In the genomic region with DNA sequence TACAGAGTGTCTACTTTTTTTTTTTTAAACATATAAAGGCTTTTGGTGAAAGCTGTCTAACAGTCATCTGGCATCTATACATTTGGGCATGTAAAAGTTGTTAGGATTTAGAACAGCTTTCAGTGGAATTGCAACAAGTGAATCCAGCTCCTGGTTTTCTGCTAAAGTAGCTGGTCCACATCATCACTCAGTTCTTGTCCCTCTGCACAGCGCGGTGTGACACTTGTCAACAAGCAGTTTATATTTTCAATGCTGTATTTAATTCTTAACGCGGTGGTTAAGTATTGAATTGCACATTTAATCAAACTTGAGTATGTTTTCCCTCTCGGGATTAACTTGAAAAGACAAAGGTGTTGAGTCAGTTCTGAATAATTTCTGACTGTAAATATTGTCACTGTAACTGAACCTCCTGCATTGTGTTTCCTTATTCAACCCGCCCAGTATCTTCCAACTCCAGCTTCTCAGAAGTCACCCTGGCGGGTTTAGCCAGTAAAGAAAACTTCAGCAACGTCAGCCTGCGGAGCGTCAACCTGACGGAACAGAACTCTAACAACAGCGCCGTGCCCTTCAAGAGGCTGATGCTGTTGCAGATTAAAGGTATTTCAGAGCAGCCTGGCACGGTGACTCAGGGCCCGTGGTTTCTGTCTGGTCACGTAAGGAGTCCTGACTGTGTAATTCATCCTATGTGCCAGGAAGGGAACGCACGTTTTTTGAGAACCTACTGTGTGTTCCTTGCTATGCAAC, we compare ENCODE assay signal across 1 cellular context.
TF ChIP-seq lines count a peak whose summit lies in the region.
"Not testable (repeated sequence)": the region's sequence is repeated elsewhere in the genome, so short reads cannot be mapped to it uniquely, and the experiment has no call there.

No MANE protein-coding gene starts in this region.

TF ChIP-seq in A549, 52 proteins besides CTCF, POLR2A, EP300 and RAD21:
- 0 out of 2 replicates have a peak, but pooled peaks have one; percentile 22 for TF ChIP-seq JUNB (IDR thresholded peaks at IDR 0.05)
- peak; percentile 11 for TF ChIP-seq MAFK (IDR thresholded peaks at IDR 0.05; ENCODE audit: partially characterized antibody)
- not testable (repeated sequence) for TF ChIP-seq FOSL2 (IDR thresholded peaks at IDR 0.05)
- peak; percentile 40; the same call in 1 of the 2 replicates for TF ChIP-seq FOSL2 (CRISPR knock-in tag; IDR thresholded peaks at IDR 0.05)
